12 cellular contexts compared by ENCODE assay signal in genomic region chr5:38257236-38258036, GRCh38. TPM values are rescaled to one million over a fixed set of nuclear protein-coding genes. Genes with fewer than 3 reads are reported as not detected.
DNase-seq lines count a peak whose midpoint lies in the region; ATAC-seq, FAIRE-seq and TF ChIP-seq lines count a peak whose summit lies in the region.
"Had no signal": no experiment of that assay in that cellular context is flagged by ENCODE, and none has a peak within 500 bp of the region (broad histone marks: within the 10 kb centered on the region; RNA-seq: fewer than 3 reads in every experiment).

No MANE protein-coding gene starts in this region.

- WGBS in psoas muscle, 3 donors: 4 to 5% (median 4%) methylated on average over 41 to 42 of the region's 42 CpGs

- no peak for TF ChIP-seq CTCF in astrocyte (IDR thresholded peaks at IDR 0.05; ENCODE audit: insufficient read depth, low read depth, low read length)
- no peak for TF ChIP-seq CTCF in psoas muscle (IDR thresholded peaks at IDR 0.05)

- no peaks in the 10 kb centered on the region for H3K79me2 ChIP-seq in astrocyte (ENCODE audit: insufficient read depth, low read length)

- peak overlapping the region; percentile 76 for H3K4me3 Mint-ChIP-seq in astrocyte (ENCODE audit: unreplicated experiment)
- H3K4me3 Mint-ChIP-seq: activated naive CD8-positive, alpha-beta T cell treated with anti-CD3 and anti-CD28 coated beads, Interleukin-2, amount 10 ng/mL, durations not matched to agents 7 days and 5 days had no signal

- no peaks in the 10 kb centered on the region for H3K36me3 Mint-ChIP-seq in astrocyte (ENCODE audit: low read depth, unreplicated experiment)
- H3K36me3 Mint-ChIP-seq: activated naive CD8-positive, alpha-beta T cell treated with anti-CD3 and anti-CD28 coated beads, Interleukin-2, amount 10 ng/mL, durations not matched to agents 7 days and 5 days had no signal

- peak overlapping the region; percentile 91 for H3K4me2 ChIP-seq in astrocyte (ENCODE audit: low read length)

- H3K27me3 Mint-ChIP-seq in astrocyte (ENCODE audit: low read depth, unreplicated experiment): peaks cover 73% of the 10 kb centered on the region

- peak in 1 of 4 donors; percentile 38 for ATAC-seq in psoas muscle
- no peak for ATAC-seq in HG03135 (IDR thresholded peaks at IDR 0.05; ENCODE audit: unreplicated experiment)
- no peak for ATAC-seq in HG03565 (IDR thresholded peaks at IDR 0.05; ENCODE audit: unreplicated experiment)

- H3K36me3 ChIP-seq in ES-I3 (ENCODE audit: insufficient read depth, low read length) (no peaks in the 10 kb centered on the region), astrocyte (ENCODE audit: insufficient read depth, low read length) (no peaks in the 10 kb centered on the region), iPS-18a (ENCODE audit: control insufficient read depth, low read depth, low read length) (no peaks in the 10 kb centered on the region), psoas muscle (ENCODE audit: insufficient read depth in 1 of 2, low read depth in 1 of 2) (no peaks in the 10 kb centered on the region)
- H3K36me3 ChIP-seq: BLaER1 had no signal

- H3K27ac Mint-ChIP-seq in astrocyte (ENCODE audit: unreplicated experiment): no peak overlapping the region
- H3K27ac Mint-ChIP-seq: activated naive CD8-positive, alpha-beta T cell treated with anti-CD3 and anti-CD28 coated beads, Interleukin-2, amount 10 ng/mL, durations not matched to agents 7 days and 5 days had no signal

- no peak overlapping the region for H2AFZ ChIP-seq in astrocyte (ENCODE audit: low read depth, low read length)

- FAIRE-seq in astrocyte (lab: Jason Lieb, UNC): no peak

- intact Hi-C loops in psoas muscle (cut with DNase I): no loop called here

- peak overlapping the region; percentile 60; the same call in 1 of the 2 replicates for H3K9ac ChIP-seq in ES-I3 (ENCODE audit: low read depth, low read length)
- no peak overlapping the region for H3K9ac ChIP-seq in astrocyte (ENCODE audit: low read length)
- H3K9ac ChIP-seq in iPS-18a (ENCODE audit: low read length): no peak overlapping the region
- H3K9ac ChIP-seq: BLaER1 had no signal

- DNase-seq in astrocyte (ENCODE audit: low read depth) (no peak), psoas muscle (peak in 1 of 2 donors; percentile 38), mucosa of gallbladder (ENCODE audit: low spot score) (no peak), substantia nigra (lab: John Stamatoyannopoulos, UW) (no peak)
- DNase-seq: activated CD4-positive, alpha-beta T cell treated with anti-CD3 and anti-CD28 coated beads, Interleukin-2, amount 50 U/mL, for 4 hours; activated naive CD8-positive, alpha-beta T cell treated with anti-CD3 and anti-CD28 coated beads, Interleukin-2, amount 10 ng/mL, durations not matched to agents 7 days and 5 days; NCI-H510A had no signal

- H3K27ac ChIP-seq in astrocyte (ENCODE audit: low read depth, low read length) (no peak overlapping the region), iPS-18a (ENCODE audit: low read length) (no peak overlapping the region), psoas muscle (peak overlapping the region; percentile 21), substantia nigra (ENCODE audit: low read depth, low read length, poor library complexity, severe bottlenecking) (no peak overlapping the region)
- H3K27ac ChIP-seq: BLaER1 had no signal

- H3K4me1 ChIP-seq in ES-I3 (ENCODE audit: insufficient read depth, low read length): peaks cover 8% of the 10 kb centered on the region; the same call in 1 of the 2 replicates
- no peaks in the 10 kb centered on the region for H3K4me1 ChIP-seq in astrocyte (ENCODE audit: insufficient read depth, low read length)
- H3K4me1 ChIP-seq in iPS-18a (ENCODE audit: control insufficient read depth, low read depth, low read length): peaks cover 7% of the 10 kb centered on the region
- peaks cover 2% of the 10 kb centered on the region for H3K4me1 ChIP-seq in psoas muscle
- H3K4me1 ChIP-seq: BLaER1 had no signal

- no peaks in the 10 kb centered on the region for H3K9me3 ChIP-seq in ES-I3 (ENCODE audit: control insufficient read depth, insufficient read depth, low read length)
- no peaks in the 10 kb centered on the region for H3K9me3 ChIP-seq in astrocyte (ENCODE audit: insufficient read depth, low read depth, low read length)
- H3K9me3 ChIP-seq in iPS-18a (ENCODE audit: control insufficient read depth, low read depth, low read length): no peaks in the 10 kb centered on the region
- no peaks in the 10 kb centered on the region for H3K9me3 ChIP-seq in psoas muscle

- H4K20me1 ChIP-seq in astrocyte (ENCODE audit: insufficient read depth, low read length): no peaks in the 10 kb centered on the region
- H4K20me1 ChIP-seq: BLaER1 had no signal

- peaks cover 6% of the 10 kb centered on the region for H3K9me3 Mint-ChIP-seq in astrocyte (ENCODE audit: unreplicated experiment)

- peaks cover 4% of the 10 kb centered on the region for H3K4me1 Mint-ChIP-seq in astrocyte (ENCODE audit: low read depth, unreplicated experiment)

- H3K27me3 ChIP-seq in astrocyte (ENCODE audit: insufficient read depth, low read length) (peaks cover 59% of the 10 kb centered on the region), iPS-18a (ENCODE audit: control insufficient read depth, insufficient read depth, low read length) (peaks cover 88% of the 10 kb centered on the region), psoas muscle (ENCODE audit: insufficient read depth in 3 of 3, low read length in 2 of 3) (peaks cover 0 to 66% (median 14%) of the 10 kb centered on the region in 3 donors)

- H3K4me3 ChIP-seq in astrocyte (ENCODE audit: insufficient read depth, low read depth, low read length): no peak overlapping the region
- H3K4me3 ChIP-seq in iPS-18a (ENCODE audit: low read length): peak overlapping the region; percentile 64
- peak overlapping the region; percentile 72 for H3K4me3 ChIP-seq in psoas muscle

RNA-seq across cellular contexts. Expression of gene EGFLAM, which starts 0.9 kb away (rescaled TPM):
- total RNA-seq in astrocyte (1.0 and 1.1 TPM in 2 replicates), psoas muscle (10 to 100 TPM; 35.3 to 53.8 (median 43.6) TPM), mucosa of gallbladder (4.3 TPM)
- 10 to 100 TPM; 16.0 to 29.8 (median 27.6) TPM for polyA plus RNA-seq in psoas muscle
- total RNA-seq: activated naive CD8-positive, alpha-beta T cell treated with anti-CD3 and anti-CD28 coated beads, Interleukin-2, amount 10 ng/mL, durations not matched to agents 7 days and 5 days had no signal
